Comparison of ENCODE assay signal across 2 cellular contexts in genomic region chr11:12707500-12707880, GRCh38.
TF ChIP-seq lines count a peak whose summit lies in the region.

No MANE protein-coding gene starts in this region.

TF ChIP-seq in SK-N-SH, 30 proteins besides CTCF, POLR2A, EP300 and RAD21 (continued from another document):
- TF ChIP-seq, protein P1, sequence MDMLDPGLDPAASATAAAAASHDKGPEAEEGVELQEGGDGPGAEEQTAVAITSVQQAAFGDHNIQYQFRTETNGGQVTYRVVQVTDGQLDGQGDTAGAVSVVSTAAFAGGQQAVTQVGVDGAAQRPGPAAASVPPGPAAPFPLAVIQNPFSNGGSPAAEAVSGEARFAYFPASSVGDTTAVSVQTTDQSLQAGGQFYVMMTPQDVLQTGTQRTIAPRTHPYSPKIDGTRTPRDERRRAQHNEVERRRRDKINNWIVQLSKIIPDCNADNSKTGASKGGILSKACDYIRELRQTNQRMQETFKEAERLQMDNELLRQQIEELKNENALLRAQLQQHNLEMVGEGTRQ (IDR thresholded peaks at IDR 0.05; ENCODE audit: borderline replicate concordance, low read depth, low read length) = no peak
- TF ChIP-seq ZBTB33 (IDR thresholded peaks at IDR 0.05; ENCODE audit: borderline replicate concordance, low read depth) (no peak), SMC3 (IDR thresholded peaks at IDR 0.05; ENCODE audit: low read depth, low read length) (no peak), YY1 (IDR thresholded peaks at IDR 0.05; ENCODE audit: low read depth) (no peak), NFIC (IDR thresholded peaks at IDR 0.05; ENCODE audit: borderline replicate concordance) (no peak), JUND (IDR thresholded peaks at IDR 0.05) (no peak), GATA2 (CRISPR knock-in tag; IDR thresholded peaks at IDR 0.05) (no peak), CHD2 (IDR thresholded peaks at IDR 0.05; ENCODE audit: low read length, partially characterized antibody) (no peak), POLR2AphosphoS5 (IDR thresholded peaks at IDR 0.05; ENCODE audit: low read depth, low read length) (no peak), TCF12 (IDR thresholded peaks at IDR 0.05) (no peak), MAX (IDR thresholded peaks at IDR 0.05; ENCODE audit: low read depth) (no peak), RCOR1 (IDR thresholded peaks at IDR 0.05; ENCODE audit: low read length) (no peak), FOXJ3 (CRISPR knock-in tag; IDR thresholded peaks at IDR 0.05) (no peak), RFX5 (IDR thresholded peaks at IDR 0.05; ENCODE audit: low read length) (no peak)
- TF ChIP-seq, protein P2, sequence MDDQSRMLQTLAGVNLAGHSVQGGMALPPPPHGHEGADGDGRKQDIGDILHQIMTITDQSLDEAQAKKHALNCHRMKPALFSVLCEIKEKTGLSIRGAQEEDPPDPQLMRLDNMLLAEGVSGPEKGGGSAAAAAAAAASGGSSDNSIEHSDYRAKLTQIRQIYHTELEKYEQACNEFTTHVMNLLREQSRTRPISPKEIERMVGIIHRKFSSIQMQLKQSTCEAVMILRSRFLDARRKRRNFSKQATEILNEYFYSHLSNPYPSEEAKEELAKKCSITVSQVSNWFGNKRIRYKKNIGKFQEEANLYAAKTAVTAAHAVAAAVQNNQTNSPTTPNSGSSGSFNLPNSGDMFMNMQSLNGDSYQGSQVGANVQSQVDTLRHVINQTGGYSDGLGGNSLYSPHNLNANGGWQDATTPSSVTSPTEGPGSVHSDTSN (IDR thresholded peaks at IDR 0.05) = no peak

TF ChIP-seq in SK-N-SH treated with all-trans-retinoic acid at 6 μM for 48 hours, 23 proteins besides CTCF, POLR2A, EP300 and RAD21 (continued from another document):
- TF ChIP-seq ZNF70 (CRISPR knock-in tag; IDR thresholded peaks at IDR 0.05) (no peak), ZC3H10 (CRISPR knock-in tag; IDR thresholded peaks at IDR 0.05) (no peak), PATZ1 (CRISPR knock-in tag; IDR thresholded peaks at IDR 0.05; ENCODE audit: borderline replicate concordance) (no peak), ISL1 (CRISPR knock-in tag; IDR thresholded peaks at IDR 0.05) (no peak), ZFP30 (CRISPR knock-in tag; IDR thresholded peaks at IDR 0.05) (no peak), OSR1 (CRISPR knock-in tag; IDR thresholded peaks at IDR 0.05) (no peak), ZFP3 (CRISPR knock-in tag; IDR thresholded peaks at IDR 0.05) (no peak), TCF4 (CRISPR knock-in tag; IDR thresholded peaks at IDR 0.05; ENCODE audit: borderline replicate concordance) (no peak), ZNF8 (CRISPR knock-in tag; IDR thresholded peaks at IDR 0.05) (no peak), CREB5 (CRISPR knock-in tag; IDR thresholded peaks at IDR 0.05; ENCODE audit: low read depth) (no peak), PPARA (CRISPR knock-in tag; IDR thresholded peaks at IDR 0.05; ENCODE audit: borderline replicate concordance) (no peak), BACH2 (CRISPR knock-in tag; IDR thresholded peaks at IDR 0.05; ENCODE audit: borderline replicate concordance) (no peak), RARB (CRISPR knock-in tag; IDR thresholded peaks at IDR 0.05) (no peak)
- TF ChIP-seq, protein P3, sequence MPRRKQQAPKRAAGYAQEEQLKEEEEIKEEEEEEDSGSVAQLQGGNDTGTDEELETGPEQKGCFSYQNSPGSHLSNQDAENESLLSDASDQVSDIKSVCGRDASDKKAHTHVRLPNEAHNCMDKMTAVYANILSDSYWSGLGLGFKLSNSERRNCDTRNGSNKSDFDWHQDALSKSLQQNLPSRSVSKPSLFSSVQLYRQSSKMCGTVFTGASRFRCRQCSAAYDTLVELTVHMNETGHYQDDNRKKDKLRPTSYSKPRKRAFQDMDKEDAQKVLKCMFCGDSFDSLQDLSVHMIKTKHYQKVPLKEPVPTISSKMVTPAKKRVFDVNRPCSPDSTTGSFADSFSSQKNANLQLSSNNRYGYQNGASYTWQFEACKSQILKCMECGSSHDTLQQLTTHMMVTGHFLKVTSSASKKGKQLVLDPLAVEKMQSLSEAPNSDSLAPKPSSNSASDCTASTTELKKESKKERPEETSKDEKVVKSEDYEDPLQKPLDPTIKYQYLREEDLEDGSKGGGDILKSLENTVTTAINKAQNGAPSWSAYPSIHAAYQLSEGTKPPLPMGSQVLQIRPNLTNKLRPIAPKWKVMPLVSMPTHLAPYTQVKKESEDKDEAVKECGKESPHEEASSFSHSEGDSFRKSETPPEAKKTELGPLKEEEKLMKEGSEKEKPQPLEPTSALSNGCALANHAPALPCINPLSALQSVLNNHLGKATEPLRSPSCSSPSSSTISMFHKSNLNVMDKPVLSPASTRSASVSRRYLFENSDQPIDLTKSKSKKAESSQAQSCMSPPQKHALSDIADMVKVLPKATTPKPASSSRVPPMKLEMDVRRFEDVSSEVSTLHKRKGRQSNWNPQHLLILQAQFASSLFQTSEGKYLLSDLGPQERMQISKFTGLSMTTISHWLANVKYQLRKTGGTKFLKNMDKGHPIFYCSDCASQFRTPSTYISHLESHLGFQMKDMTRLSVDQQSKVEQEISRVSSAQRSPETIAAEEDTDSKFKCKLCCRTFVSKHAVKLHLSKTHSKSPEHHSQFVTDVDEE (CRISPR knock-in tag; IDR thresholded peaks at IDR 0.05) = no peak
